Comparison of ENCODE assay signal across 18 cellular contexts in the genomic region with DNA sequence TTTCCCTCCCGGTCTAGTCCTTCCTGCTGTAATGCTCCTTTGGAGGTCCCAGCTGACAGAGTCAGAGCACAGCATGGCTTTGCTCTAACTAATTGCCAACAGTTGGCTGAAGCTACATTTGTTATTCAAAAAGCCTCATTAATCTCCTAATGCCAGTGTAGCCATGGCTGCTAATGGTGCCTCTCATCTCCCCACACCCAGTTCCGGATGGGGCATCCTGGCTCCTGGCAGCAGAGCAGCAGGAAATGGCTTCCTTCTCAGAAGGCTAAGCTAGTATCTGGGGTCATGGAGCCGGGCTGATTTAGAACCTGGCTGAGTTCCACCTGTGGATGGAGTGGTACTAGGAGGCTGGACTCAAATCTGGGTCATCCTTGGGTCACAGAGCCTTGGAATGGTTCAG. TPM values are rescaled to one million over a fixed set of nuclear protein-coding genes. Genes with fewer than 3 reads are reported as not detected.
A peak's percentile ranks its signal among the peaks of the same experiment; 100 is the strongest.
DNase-seq lines count a peak whose midpoint lies in the region; ATAC-seq lines count a peak whose summit lies in the region.
"Had no signal": no experiment of that assay in that cellular context is flagged by ENCODE, and none has a peak within 500 bp of the region (broad histone marks: within the 10 kb centered on the region; RNA-seq: fewer than 3 reads in every experiment).

No MANE protein-coding gene starts in this region.

- peaks cover 6% of the 10 kb centered on the region for H3K4me1 Mint-ChIP-seq in activated CD8-positive, alpha-beta memory T cell treated with anti-CD3 and anti-CD28 coated beads, Interleukin-2, amount 10 ng/mL, durations not matched to agents 7 days and 5 days

- no peaks in the 10 kb centered on the region for H3K9me3 Mint-ChIP-seq in activated CD8-positive, alpha-beta memory T cell treated with anti-CD3 and anti-CD28 coated beads, Interleukin-2, amount 10 ng/mL, durations not matched to agents 7 days and 5 days (ENCODE audit: low read depth)
- H3K9me3 Mint-ChIP-seq: T-helper 1 cell treated with Interleukin-12 subunit alpha and Interleukin-12 subunit beta and Interleukin-4 antibody, amounts not matched to agents 30 μg/mL and 1 μg/mL, for 36 hours had no signal

- no peak overlapping the region for H3K4me3 Mint-ChIP-seq in activated CD8-positive, alpha-beta memory T cell treated with anti-CD3 and anti-CD28 coated beads, Interleukin-2, amount 10 ng/mL, durations not matched to agents 7 days and 5 days
- H3K4me3 Mint-ChIP-seq: B cell; T-helper 1 cell treated with Interleukin-12 subunit alpha and Interleukin-12 subunit beta and Interleukin-4 antibody, amounts not matched to agents 30 μg/mL and 1 μg/mL, for 36 hours had no signal

- CTCF ChIA-PET in activated CD8-positive, alpha-beta memory T cell treated with anti-CD3 and anti-CD28 coated beads, Interleukin-2, amount 10 ng/mL, durations not matched to agents 7 days and 5 days (lab: Charles Lee) = interaction anchor here (1.1 to 3.5 kb wide), 7 partner anchors 12 to 362 kb away, joined by 3 to 29 read pairs (median 5); no protein-coding TSS in a partner anchor

- no peaks in the 10 kb centered on the region for H3K36me3 Mint-ChIP-seq in activated CD8-positive, alpha-beta memory T cell treated with anti-CD3 and anti-CD28 coated beads, Interleukin-2, amount 10 ng/mL, durations not matched to agents 7 days and 5 days

- no peak overlapping the region for H3K27ac Mint-ChIP-seq in activated CD8-positive, alpha-beta memory T cell treated with anti-CD3 and anti-CD28 coated beads, Interleukin-2, amount 10 ng/mL, durations not matched to agents 7 days and 5 days
- H3K27ac Mint-ChIP-seq: B cell; T-helper 1 cell treated with Interleukin-12 subunit alpha and Interleukin-12 subunit beta and Interleukin-4 antibody, amounts not matched to agents 30 μg/mL and 1 μg/mL, for 36 hours had no signal

- DNase-seq in NCI-H1417 (lab: John Stamatoyannopoulos, UW) (peak in 2 of 3 experiments; percentile 32 to 53), NCI-H1417 treated with DMSO at 0.1 percent for 48 hours (lab: John Stamatoyannopoulos, UW) (no peak), COR-L47 (lab: John Stamatoyannopoulos, UW) (peak; percentile 60), NCI-H526 (lab: John Stamatoyannopoulos, UW) (peak; percentile 19 to 58), left kidney (ENCODE audit: low read depth, low spot score) (peak; percentile 40), NCI-H2227 treated with DMSO at 0.1 percent for 48 hours (lab: John Stamatoyannopoulos, UW) (no peak)
- no peak for DNase-seq in activated CD8-positive, alpha-beta memory T cell treated with anti-CD3 and anti-CD28 coated beads, Interleukin-2, amount 10 ng/mL, durations not matched to agents 7 days and 5 days
- DNase-seq: 8988T, DMS53, KG1, MV-4-11, NCI-H226, NCI-H774, PC-9 had no signal

- no peak for ATAC-seq in activated CD8-positive, alpha-beta memory T cell treated with anti-CD3 and anti-CD28 coated beads, Interleukin-2, amount 10 ng/mL, durations not matched to agents 7 days and 5 days
- ATAC-seq in GM18861 (IDR thresholded peaks at IDR 0.05; ENCODE audit: unreplicated experiment) = no peak

- H3K27me3 Mint-ChIP-seq in activated CD8-positive, alpha-beta memory T cell treated with anti-CD3 and anti-CD28 coated beads, Interleukin-2, amount 10 ng/mL, durations not matched to agents 7 days and 5 days = peaks cover 29% of the 10 kb centered on the region

RNA-seq across cellular contexts. Expression of gene CAMK1G, which starts 18.6 kb away (rescaled TPM):
- not detected for total RNA-seq in activated CD8-positive, alpha-beta memory T cell treated with anti-CD3 and anti-CD28 coated beads, Interleukin-2, amount 10 ng/mL, durations not matched to agents 7 days and 5 days
- total RNA-seq: B cell, HT-29, PC-9 had no signal

Comparison
In these comparisons a context has a peak if more than half of its experiments do, and no peak if none do; other contexts are left out.
1. DNase-seq: peak in NCI-H1417 (2 of 3), COR-L47 (single experiment), NCI-H526 (2 of 2) and left kidney (single experiment); none in NCI-H1417 treated with DMSO at 0.1 percent for 48 hours (single experiment), activated CD8-positive, alpha-beta memory T cell treated with anti-CD3 and anti-CD28 coated beads, Interleukin-2, amount 10 ng/mL, durations not matched to agents 7 days and 5 days (single experiment) and NCI-H2227 treated with DMSO at 0.1 percent for 48 hours (single experiment).